1 cellular context compared by ENCODE assay signal in the genomic region with DNA sequence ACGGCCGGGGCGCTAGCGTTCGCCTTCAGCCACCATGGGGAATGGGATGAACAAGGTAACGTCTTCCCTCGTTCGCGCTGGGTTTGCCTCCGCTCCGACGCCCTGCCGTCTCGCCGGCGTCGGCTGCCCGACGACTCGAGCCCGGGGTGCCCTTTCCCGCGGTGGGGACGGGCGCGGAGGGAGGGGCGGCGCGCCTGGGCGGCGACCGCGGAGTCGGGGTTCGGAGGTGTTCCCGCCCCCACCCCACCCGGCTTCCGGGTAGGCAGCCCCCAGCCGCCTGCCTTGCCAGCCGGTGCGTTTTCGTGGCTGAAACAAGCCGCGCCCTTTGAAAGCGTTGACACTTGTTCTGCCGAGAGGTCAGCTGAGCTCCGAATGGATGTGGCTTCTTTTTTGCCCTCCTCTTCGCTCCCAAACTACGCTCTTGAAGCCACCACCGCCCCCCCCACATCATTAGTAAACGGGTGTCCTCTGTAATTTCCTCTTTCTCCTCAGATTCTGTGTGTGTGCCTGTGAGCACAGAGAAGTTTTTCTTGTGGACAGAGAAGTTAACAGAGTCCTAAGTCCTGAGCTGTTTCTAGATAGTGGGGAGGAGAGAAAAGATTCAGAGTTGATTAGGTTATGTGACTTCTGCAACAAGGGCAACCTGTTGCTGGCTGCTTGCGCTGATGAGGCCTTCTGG.
A peak's percentile ranks its signal among the peaks of the same experiment; 100 is the strongest.
TF ChIP-seq lines count a peak whose summit lies in the region.

No MANE protein-coding gene starts in this region.

TF ChIP-seq in HEK293, 187 proteins besides CTCF, POLR2A, EP300 and RAD21 (continued from another document and continues in another):
- TF ChIP-seq, protein P1, sequence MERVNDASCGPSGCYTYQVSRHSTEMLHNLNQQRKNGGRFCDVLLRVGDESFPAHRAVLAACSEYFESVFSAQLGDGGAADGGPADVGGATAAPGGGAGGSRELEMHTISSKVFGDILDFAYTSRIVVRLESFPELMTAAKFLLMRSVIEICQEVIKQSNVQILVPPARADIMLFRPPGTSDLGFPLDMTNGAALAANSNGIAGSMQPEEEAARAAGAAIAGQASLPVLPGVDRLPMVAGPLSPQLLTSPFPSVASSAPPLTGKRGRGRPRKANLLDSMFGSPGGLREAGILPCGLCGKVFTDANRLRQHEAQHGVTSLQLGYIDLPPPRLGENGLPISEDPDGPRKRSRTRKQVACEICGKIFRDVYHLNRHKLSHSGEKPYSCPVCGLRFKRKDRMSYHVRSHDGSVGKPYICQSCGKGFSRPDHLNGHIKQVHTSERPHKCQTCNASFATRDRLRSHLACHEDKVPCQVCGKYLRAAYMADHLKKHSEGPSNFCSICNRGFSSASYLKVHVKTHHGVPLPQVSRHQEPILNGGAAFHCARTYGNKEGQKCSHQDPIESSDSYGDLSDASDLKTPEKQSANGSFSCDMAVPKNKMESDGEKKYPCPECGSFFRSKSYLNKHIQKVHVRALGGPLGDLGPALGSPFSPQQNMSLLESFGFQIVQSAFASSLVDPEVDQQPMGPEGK (tag by site-specific recombination; IDR thresholded peaks at IDR 0.05), result 0 out of 2 replicates have a peak, but pooled peaks have one; percentile 12
- TF ChIP-seq ZNF548 (tag by site-specific recombination; IDR thresholded peaks at IDR 0.05) (no peak), OSR2 (tag by site-specific recombination; IDR thresholded peaks at IDR 0.05) (no peak), ZFP37 (tag by site-specific recombination; IDR thresholded peaks at IDR 0.05) (no peak), ZNF830 (tag by site-specific recombination; IDR thresholded peaks at IDR 0.05; ENCODE audit: low read depth) (no peak), ZNF280D (tag by site-specific recombination; IDR thresholded peaks at IDR 0.05) (no peak), ZNF341 (tag by site-specific recombination; IDR thresholded peaks at IDR 0.05; ENCODE audit: low read depth) (peak; percentile 79), OVOL3 (tag by site-specific recombination; IDR thresholded peaks at IDR 0.05) (no peak), ZBTB1 (tag by site-specific recombination; IDR thresholded peaks at IDR 0.05) (no peak), ZNF600 (tag by site-specific recombination; IDR thresholded peaks at IDR 0.05) (peak; percentile 30; the same call in 1 of the 2 replicates), INSM2 (tag by site-specific recombination; IDR thresholded peaks at IDR 0.05) (no peak), ZNF138 (tag by site-specific recombination; IDR thresholded peaks at IDR 0.05; ENCODE audit: borderline replicate concordance) (no peak), SALL2 (tag by site-specific recombination; IDR thresholded peaks at IDR 0.05; ENCODE audit: borderline replicate concordance) (no peak), ZNF558 (tag by site-specific recombination; IDR thresholded peaks at IDR 0.05) (no peak), SP3 (tag by site-specific recombination; IDR thresholded peaks at IDR 0.05) (peak; percentile 77; the same call in 1 of the 2 replicates), ZNF626 (tag by site-specific recombination; IDR thresholded peaks at IDR 0.05) (no peak), ZNF146 (tag by site-specific recombination; IDR thresholded peaks at IDR 0.05) (no peak), ZFP41 (tag by site-specific recombination; IDR thresholded peaks at IDR 0.05; ENCODE audit: borderline replicate concordance) (no peak), ZNF555 (tag by site-specific recombination; conservative IDR thresholded peaks at IDR 0.05) (no peak), ZSCAN16 (tag by site-specific recombination; IDR thresholded peaks at IDR 0.05) (no peak), SCRT2 (tag by site-specific recombination; IDR thresholded peaks at IDR 0.05) (peak; percentile 99), ZBTB26 (tag by site-specific recombination; optimal IDR thresholded peaks at IDR 0.05) (peak; percentile 70), KLF10 (tag by site-specific recombination; IDR thresholded peaks at IDR 0.05) (0 out of 2 replicates have a peak, but pooled peaks have one; percentile 1), ZNF621 (tag by site-specific recombination; IDR thresholded peaks at IDR 0.05) (no peak), ZEB2 (tag by site-specific recombination; IDR thresholded peaks at IDR 0.05) (0 out of 2 replicates have a peak, but pooled peaks have one; percentile 10), ZBTB48 (tag by site-specific recombination; IDR thresholded peaks at IDR 0.05) (no peak; the same call in 1 of the 2 replicates), KLF9 (tag by site-specific recombination; IDR thresholded peaks at IDR 0.05; ENCODE audit: low read depth) (peak; percentile 4; the same call in 1 of the 2 replicates), ZNF596 (tag by site-specific recombination; IDR thresholded peaks at IDR 0.05) (no peak), TCF7L2 (IDR thresholded peaks at IDR 0.05; ENCODE audit: borderline replicate concordance, low read depth, low read length) (no peak), ZNF157 (tag by site-specific recombination; IDR thresholded peaks at IDR 0.05) (no peak)
- TF ChIP-seq, protein P2, sequence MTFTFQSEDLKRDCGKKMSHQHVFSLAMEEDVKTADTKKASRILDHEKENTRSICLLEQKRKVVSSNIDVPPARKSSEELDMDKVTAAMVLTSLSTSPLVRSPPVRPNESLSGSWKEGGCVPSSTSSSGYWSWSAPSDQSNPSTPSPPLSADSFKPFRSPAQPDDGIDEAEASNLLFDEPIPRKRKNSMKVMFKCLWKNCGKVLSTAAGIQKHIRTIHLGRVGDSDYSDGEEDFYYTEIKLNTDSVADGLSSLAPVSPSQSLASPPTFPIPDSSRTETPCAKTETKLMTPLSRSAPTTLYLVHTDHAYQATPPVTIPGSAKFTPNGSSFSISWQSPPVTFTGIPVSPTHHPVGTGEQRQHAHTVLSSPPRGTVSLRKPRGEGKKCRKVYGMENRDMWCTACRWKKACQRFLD (tag by site-specific recombination; IDR thresholded peaks at IDR 0.05), result no peak
- TF ChIP-seq, protein P3, sequence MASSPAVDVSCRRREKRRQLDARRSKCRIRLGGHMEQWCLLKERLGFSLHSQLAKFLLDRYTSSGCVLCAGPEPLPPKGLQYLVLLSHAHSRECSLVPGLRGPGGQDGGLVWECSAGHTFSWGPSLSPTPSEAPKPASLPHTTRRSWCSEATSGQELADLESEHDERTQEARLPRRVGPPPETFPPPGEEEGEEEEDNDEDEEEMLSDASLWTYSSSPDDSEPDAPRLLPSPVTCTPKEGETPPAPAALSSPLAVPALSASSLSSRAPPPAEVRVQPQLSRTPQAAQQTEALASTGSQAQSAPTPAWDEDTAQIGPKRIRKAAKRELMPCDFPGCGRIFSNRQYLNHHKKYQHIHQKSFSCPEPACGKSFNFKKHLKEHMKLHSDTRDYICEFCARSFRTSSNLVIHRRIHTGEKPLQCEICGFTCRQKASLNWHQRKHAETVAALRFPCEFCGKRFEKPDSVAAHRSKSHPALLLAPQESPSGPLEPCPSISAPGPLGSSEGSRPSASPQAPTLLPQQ (tag by site-specific recombination; IDR thresholded peaks at IDR 0.05), result peak; percentile 42; the same call in 1 of the 2 replicates
- TF ChIP-seq, protein P4, sequence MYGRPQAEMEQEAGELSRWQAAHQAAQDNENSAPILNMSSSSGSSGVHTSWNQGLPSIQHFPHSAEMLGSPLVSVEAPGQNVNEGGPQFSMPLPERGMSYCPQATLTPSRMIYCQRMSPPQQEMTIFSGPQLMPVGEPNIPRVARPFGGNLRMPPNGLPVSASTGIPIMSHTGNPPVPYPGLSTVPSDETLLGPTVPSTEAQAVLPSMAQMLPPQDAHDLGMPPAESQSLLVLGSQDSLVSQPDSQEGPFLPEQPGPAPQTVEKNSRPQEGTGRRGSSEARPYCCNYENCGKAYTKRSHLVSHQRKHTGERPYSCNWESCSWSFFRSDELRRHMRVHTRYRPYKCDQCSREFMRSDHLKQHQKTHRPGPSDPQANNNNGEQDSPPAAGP (tag by site-specific recombination; IDR thresholded peaks at IDR 0.05), result 0 out of 2 replicates have a peak, but pooled peaks have one; percentile 55
- TF ChIP-seq, protein P5, sequence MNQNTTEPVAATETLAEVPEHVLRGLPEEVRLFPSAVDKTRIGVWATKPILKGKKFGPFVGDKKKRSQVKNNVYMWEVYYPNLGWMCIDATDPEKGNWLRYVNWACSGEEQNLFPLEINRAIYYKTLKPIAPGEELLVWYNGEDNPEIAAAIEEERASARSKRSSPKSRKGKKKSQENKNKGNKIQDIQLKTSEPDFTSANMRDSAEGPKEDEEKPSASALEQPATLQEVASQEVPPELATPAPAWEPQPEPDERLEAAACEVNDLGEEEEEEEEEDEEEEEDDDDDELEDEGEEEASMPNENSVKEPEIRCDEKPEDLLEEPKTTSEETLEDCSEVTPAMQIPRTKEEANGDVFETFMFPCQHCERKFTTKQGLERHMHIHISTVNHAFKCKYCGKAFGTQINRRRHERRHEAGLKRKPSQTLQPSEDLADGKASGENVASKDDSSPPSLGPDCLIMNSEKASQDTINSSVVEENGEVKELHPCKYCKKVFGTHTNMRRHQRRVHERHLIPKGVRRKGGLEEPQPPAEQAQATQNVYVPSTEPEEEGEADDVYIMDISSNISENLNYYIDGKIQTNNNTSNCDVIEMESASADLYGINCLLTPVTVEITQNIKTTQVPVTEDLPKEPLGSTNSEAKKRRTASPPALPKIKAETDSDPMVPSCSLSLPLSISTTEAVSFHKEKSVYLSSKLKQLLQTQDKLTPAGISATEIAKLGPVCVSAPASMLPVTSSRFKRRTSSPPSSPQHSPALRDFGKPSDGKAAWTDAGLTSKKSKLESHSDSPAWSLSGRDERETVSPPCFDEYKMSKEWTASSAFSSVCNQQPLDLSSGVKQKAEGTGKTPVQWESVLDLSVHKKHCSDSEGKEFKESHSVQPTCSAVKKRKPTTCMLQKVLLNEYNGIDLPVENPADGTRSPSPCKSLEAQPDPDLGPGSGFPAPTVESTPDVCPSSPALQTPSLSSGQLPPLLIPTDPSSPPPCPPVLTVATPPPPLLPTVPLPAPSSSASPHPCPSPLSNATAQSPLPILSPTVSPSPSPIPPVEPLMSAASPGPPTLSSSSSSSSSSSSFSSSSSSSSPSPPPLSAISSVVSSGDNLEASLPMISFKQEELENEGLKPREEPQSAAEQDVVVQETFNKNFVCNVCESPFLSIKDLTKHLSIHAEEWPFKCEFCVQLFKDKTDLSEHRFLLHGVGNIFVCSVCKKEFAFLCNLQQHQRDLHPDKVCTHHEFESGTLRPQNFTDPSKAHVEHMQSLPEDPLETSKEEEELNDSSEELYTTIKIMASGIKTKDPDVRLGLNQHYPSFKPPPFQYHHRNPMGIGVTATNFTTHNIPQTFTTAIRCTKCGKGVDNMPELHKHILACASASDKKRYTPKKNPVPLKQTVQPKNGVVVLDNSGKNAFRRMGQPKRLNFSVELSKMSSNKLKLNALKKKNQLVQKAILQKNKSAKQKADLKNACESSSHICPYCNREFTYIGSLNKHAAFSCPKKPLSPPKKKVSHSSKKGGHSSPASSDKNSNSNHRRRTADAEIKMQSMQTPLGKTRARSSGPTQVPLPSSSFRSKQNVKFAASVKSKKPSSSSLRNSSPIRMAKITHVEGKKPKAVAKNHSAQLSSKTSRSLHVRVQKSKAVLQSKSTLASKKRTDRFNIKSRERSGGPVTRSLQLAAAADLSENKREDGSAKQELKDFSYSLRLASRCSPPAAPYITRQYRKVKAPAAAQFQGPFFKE (tag by site-specific recombination; IDR thresholded peaks at IDR 0.05; ENCODE audit: borderline replicate concordance), result no peak
